Comparison of ENCODE assay signal across 7 cellular contexts in the genomic region with DNA sequence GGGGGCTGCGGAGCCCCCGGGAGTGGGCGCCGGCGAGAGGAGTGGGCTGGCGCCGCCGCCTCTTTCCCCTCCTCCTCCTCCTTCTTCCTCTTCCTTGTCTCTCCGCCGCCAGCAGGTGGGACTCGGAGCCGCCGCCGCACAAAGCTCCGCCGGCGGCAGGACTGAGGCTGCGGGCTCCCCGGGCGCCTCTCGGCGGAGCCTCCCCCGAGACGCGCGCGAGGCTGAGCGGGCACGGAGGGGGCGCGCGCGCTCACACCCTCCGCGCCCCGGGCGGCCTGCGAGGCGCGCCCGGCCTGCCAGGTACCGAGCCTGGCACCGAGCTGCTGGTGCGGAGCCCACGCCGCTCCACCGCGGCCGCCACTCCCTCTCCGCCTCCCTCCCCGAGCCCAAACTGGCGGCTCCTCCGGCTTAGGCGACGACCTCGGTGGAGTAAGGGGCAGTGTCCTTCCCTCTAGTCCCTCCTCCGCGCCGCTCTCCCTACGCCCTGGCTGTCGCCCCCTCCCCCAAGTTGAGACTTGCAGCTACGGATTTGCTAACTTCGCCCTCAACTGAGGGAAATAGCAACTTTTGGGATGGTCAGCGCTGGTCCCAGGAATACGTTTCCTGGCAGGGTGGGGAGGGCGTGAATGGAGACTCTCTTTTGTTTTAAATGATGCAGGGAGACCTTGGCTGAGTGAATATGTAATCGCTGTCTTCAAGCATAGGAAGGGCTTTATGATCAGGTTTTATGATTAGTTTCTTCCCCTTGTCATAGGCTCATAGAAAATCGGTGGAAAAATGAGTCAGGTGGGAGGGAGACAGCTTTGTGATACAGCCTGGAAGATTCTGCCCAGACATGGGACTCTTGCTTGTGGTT.
DNase-seq lines count a peak whose midpoint lies in the region; ATAC-seq and TF ChIP-seq lines count a peak whose summit lies in the region.

No MANE protein-coding gene starts in this region.

- peaks cover 0 to 23% (median 3%) of the 10 kb centered on the region in 4 donors for H3K4me1 ChIP-seq in transverse colon

- in situ Hi-C loops in GM13976 (cut with MboI; ENCODE audit: low sequenced_read_pairs, unreplicated experiment) (no loop called here), transverse colon (cut with MboI; ENCODE audit: low pct_ligation_motif_present in 1 of 4, low pct_unique_long_range_greater_than_20kb in 1 of 4, low sequenced_read_pairs in 3 of 4) (no loop called here)

- peak overlapping the region in 3 of 6 donors; percentile 36 to 83 (median 60) for H3K27ac Mint-ChIP-seq in naive B cell

- H3K27me3 ChIP-seq in transverse colon: peaks cover 25% of the 10 kb centered on the region

- H3K4me3 ChIP-seq in epithelial cell of esophagus (ENCODE audit: low read length): peak overlapping the region; percentile 64
- peak overlapping the region; percentile 57 to 92 (median 84) for H3K4me3 ChIP-seq in transverse colon

- no peak for TF ChIP-seq POLR2A in transverse colon (IDR thresholded peaks at IDR 0.05)

- H3K27me3 Mint-ChIP-seq in naive B cell: peaks cover 50 to 78% (median 66%) of the 10 kb centered on the region in 3 donors

- H3K27ac ChIP-seq in transverse colon: peak overlapping the region; percentile 86 to 92 (median 89)

- no peak for TF ChIP-seq EP300 in transverse colon (IDR thresholded peaks at IDR 0.05; ENCODE audit: low read depth)

- intact Hi-C loops in transverse colon (cut with DNase I; ENCODE audit: low total_unique reads): no loop called here

- peak; percentile 60 to 63 for ATAC-seq in naive B cell (ENCODE audit: low read depth in 2 of 2)

- peaks cover 15 to 28% (median 20%) of the 10 kb centered on the region in 3 donors for H3K4me1 Mint-ChIP-seq in naive B cell

- CTCF ChIA-PET in HEK293T (lab: Yijun Ruan, JAX): interaction anchor here (1.2 kb wide), 1 partner anchor 43 kb away, joined by 4 read pairs; no protein-coding TSS in a partner anchor

- POLR2A ChIA-PET in HEK293T (lab: Yijun Ruan, JAX): interaction anchor here (0.8 to 1.5 kb wide), 3 partner anchors 27 to 200 kb away, joined by 4 to 8 read pairs (median 5); partner anchors contain the start of gene CAND1

- H3K4me3 Mint-ChIP-seq in naive B cell: peak overlapping the region; percentile 75 to 87 (median 80)

- H3K9me3 ChIP-seq in transverse colon: no peaks in the 10 kb centered on the region

- TF ChIP-seq CTCF in GM13976 (IDR thresholded peaks at IDR 0.05; ENCODE audit: borderline replicate concordance, control extremely low read depth, extremely low read depth, insufficient read depth, missing control alignments) (no peak), epithelial cell of esophagus (IDR thresholded peaks at IDR 0.05; ENCODE audit: insufficient read depth, low read depth, low read length, missing control alignments) (peak; percentile 27), transverse colon (IDR thresholded peaks at IDR 0.05) (no peak)

- no peaks in the 10 kb centered on the region for H3K36me3 ChIP-seq in transverse colon

- WGBS in transverse colon (ENCODE audit: low coverage in 1 of 2), 2 donors: 3% methylated on average over 44 of the region's 68 CpGs; no CpG with 5 or more reads in 1 of the 2 donors

- peak; percentile 49 for DNase-seq in GM13976 (ENCODE audit: low spot score)
- DNase-seq in HEK293T (ENCODE audit: extremely low spot score): peak; percentile 47
- peak; percentile 79 for DNase-seq in NCI-H146 (lab: John Stamatoyannopoulos, UW)
- peak; percentile 52 for DNase-seq in activated CD4-positive, alpha-beta T cell treated with anti-CD3 and anti-CD28 coated beads, Interleukin-2, amount 50 U/mL, for 1 hour
- DNase-seq in epithelial cell of esophagus (ENCODE audit: low read depth): peak; percentile 63
- no peak for DNase-seq in naive B cell
- peak; percentile 35 for DNase-seq in transverse colon

- peaks cover 0 to 5% (median 0%) of the 10 kb centered on the region in 7 donors for H3K9me3 Mint-ChIP-seq in naive B cell

- no peaks in the 10 kb centered on the region for H3K36me3 Mint-ChIP-seq in naive B cell

TF ChIP-seq in HEK293T, 16 proteins besides CTCF, POLR2A, EP300 and RAD21:
- TF ChIP-seq L3MBTL2 (conservative IDR thresholded peaks at IDR 0.05) (peak; percentile 35), FOXM1 (IDR thresholded peaks at IDR 0.05; ENCODE audit: borderline replicate concordance) (no peak), CTBP1 (IDR thresholded peaks at IDR 0.05; ENCODE audit: borderline replicate concordance) (no peak), ZNF384 (IDR thresholded peaks at IDR 0.05) (no peak)
